Comparison of ENCODE assay signal across 8 cellular contexts in the genomic region with DNA sequence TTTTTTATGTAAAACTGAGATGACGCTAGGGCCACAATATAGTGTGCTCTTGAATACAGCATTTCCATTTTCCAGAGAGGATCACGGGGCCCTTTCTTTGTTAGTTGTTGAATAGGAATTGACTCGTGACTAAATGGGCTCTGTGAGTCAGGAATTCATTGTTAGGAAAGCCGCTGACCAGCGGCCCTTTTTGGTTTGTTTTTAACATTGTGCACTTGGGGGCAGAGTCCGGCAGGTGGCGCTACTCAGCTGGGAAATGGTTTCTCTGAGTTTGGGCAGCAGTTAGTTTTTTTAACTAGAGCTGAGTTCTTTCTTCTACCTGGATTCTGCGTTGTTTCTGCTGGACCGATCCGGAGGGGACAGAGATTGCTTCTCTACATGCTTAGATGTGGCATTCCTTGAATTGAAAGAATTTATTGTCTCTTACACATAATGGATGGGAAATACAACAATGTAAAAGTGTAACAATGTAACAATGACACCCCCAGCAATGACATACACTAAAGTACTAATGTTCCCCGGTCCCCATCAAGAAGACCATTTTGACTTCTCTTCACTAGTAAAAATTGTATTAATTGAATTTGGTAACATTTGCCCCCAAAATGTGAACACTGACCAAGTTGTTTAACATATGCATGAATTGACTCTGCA.
DNase-seq lines count a peak whose midpoint lies in the region; ATAC-seq and TF ChIP-seq lines count a peak whose summit lies in the region.

No MANE protein-coding gene starts in this region.

- CTCF ChIA-PET in SK-N-SH (lab: Yijun Ruan, JAX): interaction anchor here (0.6 to 3.2 kb wide), 16 partner anchors 11 to 1214 kb away, joined by 3 to 21 read pairs (median 6); no protein-coding TSS in a partner anchor

- H3F3A ChIP-seq in SK-N-SH (replicated peaks; ENCODE audit: insufficient read depth): no peaks in the 10 kb centered on the region

- 9% methylated on average over 11 of the region's 11 CpGs for WGBS in SK-N-SH (ENCODE audit: low lambda C conversion rate)
- WGBS in gastroesophageal sphincter (ENCODE audit: low coverage in 1 of 2), 2 donors: 14 to 17% methylated on average over 5 to 11 of the region's 11 CpGs

- peak; percentile 84 for TF ChIP-seq CTCF in GM06990 (IDR thresholded peaks at IDR 0.05; ENCODE audit: insufficient read depth, low read length, poor library complexity, severe bottlenecking)
- TF ChIP-seq CTCF in SK-N-SH (IDR thresholded peaks at IDR 0.05): peak; percentile 94
- peak; percentile 86 to 90 for TF ChIP-seq CTCF in brain (conservative IDR thresholded peaks at IDR 0.05)
- TF ChIP-seq CTCF in kidney epithelial cell (IDR thresholded peaks at IDR 0.05; ENCODE audit: insufficient read depth, low read length, poor library complexity, severe bottlenecking): peak; percentile 93
- TF ChIP-seq CTCF in gastroesophageal sphincter (IDR thresholded peaks at IDR 0.05): peak in 2 of 4 experiments; percentile 8 to 57

- peak; percentile 84 for TF ChIP-seq RAD21 in SK-N-SH (IDR thresholded peaks at IDR 0.05; ENCODE audit: low read length)

- TF ChIP-seq EP300 in SK-N-SH (IDR thresholded peaks at IDR 0.05; ENCODE audit: borderline replicate concordance in 1 of 2, low read depth in 1 of 2, low read length in 1 of 2): no peak
- TF ChIP-seq EP300 in gastroesophageal sphincter (IDR thresholded peaks at IDR 0.05): no peak

- peaks cover 0 to 5% (median 0%) of the 10 kb centered on the region in 5 experiments for H3K9me3 Mint-ChIP-seq in brain

- H3K4me2 ChIP-seq in SK-N-SH: peak overlapping the region; percentile 50

- ATAC-seq in gastroesophageal sphincter: no peak

- H3K9me2 ChIP-seq in SK-N-SH: no peaks in the 10 kb centered on the region

- H3K27ac ChIP-seq in SK-N-SH (ENCODE audit: low read depth in 2 of 2, low read length in 1 of 2) (peak overlapping the region in 1 of 2 experiments; percentile 65; a peak in 1 of 4 replicates), gastroesophageal sphincter (no peak overlapping the region)

- POLR2A ChIA-PET in SK-N-SH (lab: Yijun Ruan, JAX): no interaction called here

- no peak overlapping the region for H2AFZ ChIP-seq in SK-N-SH (ENCODE audit: low read depth)

- H3K4me1 ChIP-seq in SK-N-SH (ENCODE audit: control insufficient read depth in 1 of 2, insufficient read depth in 2 of 2, low read depth in 1 of 2, low read length in 1 of 2) (peaks cover 0 to 8% of the 10 kb centered on the region in 2 experiments; a peak in 2 of 4 replicates), gastroesophageal sphincter (no peaks in the 10 kb centered on the region)

- H3K9ac ChIP-seq in SK-N-SH: no peak overlapping the region

- no peaks in the 10 kb centered on the region for H3K27me3 ChIP-seq in GM06990 (replicated peaks; ENCODE audit: control insufficient read depth, insufficient read depth, low read length)
- H3K27me3 ChIP-seq in SK-N-SH (ENCODE audit: insufficient read depth): no peaks in the 10 kb centered on the region
- H3K27me3 ChIP-seq in kidney epithelial cell (ENCODE audit: control insufficient read depth, insufficient read depth, low read length): no peaks in the 10 kb centered on the region
- H3K27me3 ChIP-seq in gastroesophageal sphincter: no peaks in the 10 kb centered on the region

- H3K4me3 Mint-ChIP-seq in brain: peak overlapping the region in 2 of 5 experiments; percentile 16 to 56

- H3K9me3 ChIP-seq in SK-N-SH (no peaks in the 10 kb centered on the region), gastroesophageal sphincter (no peaks in the 10 kb centered on the region)

- no peaks in the 10 kb centered on the region for H3K36me3 Mint-ChIP-seq in brain

- peak overlapping the region in 3 of 5 experiments; percentile 24 to 97 (median 90) for H3K27ac Mint-ChIP-seq in brain

- H3K36me3 ChIP-seq in GM06990 (ENCODE audit: control insufficient read depth, insufficient read depth, low read length): no peaks in the 10 kb centered on the region
- H3K36me3 ChIP-seq in SK-N-SH (replicated peaks in 1 of 2; ENCODE audit: control insufficient read depth in 1 of 2, insufficient read depth in 2 of 2, low read length in 1 of 2): no peaks in the 10 kb centered on the region
- no peaks in the 10 kb centered on the region for H3K36me3 ChIP-seq in kidney epithelial cell (ENCODE audit: control insufficient read depth, insufficient read depth, low read length)
- H3K36me3 ChIP-seq in gastroesophageal sphincter: no peaks in the 10 kb centered on the region

- TF ChIP-seq POLR2A in gastroesophageal sphincter (IDR thresholded peaks at IDR 0.05): no peak

- H3K4me1 Mint-ChIP-seq in brain: peaks cover 30% of the 10 kb centered on the region

- DNase-seq in GM06990 (ENCODE audit: extremely low read depth, insufficient read length): no peak
- DNase-seq in H4 (ENCODE audit: low spot score): peak; percentile 62
- peak; percentile 52 for DNase-seq in LoVo (ENCODE audit: low spot score)
- DNase-seq in SK-N-SH: peak; percentile 58
- DNase-seq in kidney epithelial cell (ENCODE audit: low read depth): peak; percentile 37
- peak; percentile 39 to 46 for DNase-seq in stimulated activated CD4-positive, alpha-beta T cell treated with anti-CD3 and anti-CD28 coated beads, Interleukin-4, amount 100 ng/mL, for 48 hours (ENCODE audit: low read depth in 2 of 2)

- no peaks in the 10 kb centered on the region for H3K79me2 ChIP-seq in SK-N-SH (ENCODE audit: insufficient read depth)

- no peaks in the 10 kb centered on the region for H3K27me3 Mint-ChIP-seq in brain

- H3K4me3 ChIP-seq in GM06990 (replicated peaks; ENCODE audit: low read depth, low read length) (no peak overlapping the region), SK-N-SH (ENCODE audit: low read depth in 2 of 2, low read length in 1 of 2) (peak overlapping the region in 1 of 2 experiments; percentile 40; a peak in 1 of 4 replicates), kidney epithelial cell (ENCODE audit: low read depth, low read length) (no peak overlapping the region), gastroesophageal sphincter (no peak overlapping the region)

- no peaks in the 10 kb centered on the region for H4K20me1 ChIP-seq in SK-N-SH (ENCODE audit: insufficient read depth)

TF ChIP-seq in SK-N-SH, 30 proteins besides CTCF, POLR2A, EP300 and RAD21:
- TF ChIP-seq, protein P1, sequence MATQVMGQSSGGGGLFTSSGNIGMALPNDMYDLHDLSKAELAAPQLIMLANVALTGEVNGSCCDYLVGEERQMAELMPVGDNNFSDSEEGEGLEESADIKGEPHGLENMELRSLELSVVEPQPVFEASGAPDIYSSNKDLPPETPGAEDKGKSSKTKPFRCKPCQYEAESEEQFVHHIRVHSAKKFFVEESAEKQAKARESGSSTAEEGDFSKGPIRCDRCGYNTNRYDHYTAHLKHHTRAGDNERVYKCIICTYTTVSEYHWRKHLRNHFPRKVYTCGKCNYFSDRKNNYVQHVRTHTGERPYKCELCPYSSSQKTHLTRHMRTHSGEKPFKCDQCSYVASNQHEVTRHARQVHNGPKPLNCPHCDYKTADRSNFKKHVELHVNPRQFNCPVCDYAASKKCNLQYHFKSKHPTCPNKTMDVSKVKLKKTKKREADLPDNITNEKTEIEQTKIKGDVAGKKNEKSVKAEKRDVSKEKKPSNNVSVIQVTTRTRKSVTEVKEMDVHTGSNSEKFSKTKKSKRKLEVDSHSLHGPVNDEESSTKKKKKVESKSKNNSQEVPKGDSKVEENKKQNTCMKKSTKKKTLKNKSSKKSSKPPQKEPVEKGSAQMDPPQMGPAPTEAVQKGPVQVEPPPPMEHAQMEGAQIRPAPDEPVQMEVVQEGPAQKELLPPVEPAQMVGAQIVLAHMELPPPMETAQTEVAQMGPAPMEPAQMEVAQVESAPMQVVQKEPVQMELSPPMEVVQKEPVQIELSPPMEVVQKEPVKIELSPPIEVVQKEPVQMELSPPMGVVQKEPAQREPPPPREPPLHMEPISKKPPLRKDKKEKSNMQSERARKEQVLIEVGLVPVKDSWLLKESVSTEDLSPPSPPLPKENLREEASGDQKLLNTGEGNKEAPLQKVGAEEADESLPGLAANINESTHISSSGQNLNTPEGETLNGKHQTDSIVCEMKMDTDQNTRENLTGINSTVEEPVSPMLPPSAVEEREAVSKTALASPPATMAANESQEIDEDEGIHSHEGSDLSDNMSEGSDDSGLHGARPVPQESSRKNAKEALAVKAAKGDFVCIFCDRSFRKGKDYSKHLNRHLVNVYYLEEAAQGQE (IDR thresholded peaks at IDR 0.05; ENCODE audit: low read depth, low read length): peak; percentile 62; the same call in 1 of the 2 replicates
- TF ChIP-seq, protein P2, sequence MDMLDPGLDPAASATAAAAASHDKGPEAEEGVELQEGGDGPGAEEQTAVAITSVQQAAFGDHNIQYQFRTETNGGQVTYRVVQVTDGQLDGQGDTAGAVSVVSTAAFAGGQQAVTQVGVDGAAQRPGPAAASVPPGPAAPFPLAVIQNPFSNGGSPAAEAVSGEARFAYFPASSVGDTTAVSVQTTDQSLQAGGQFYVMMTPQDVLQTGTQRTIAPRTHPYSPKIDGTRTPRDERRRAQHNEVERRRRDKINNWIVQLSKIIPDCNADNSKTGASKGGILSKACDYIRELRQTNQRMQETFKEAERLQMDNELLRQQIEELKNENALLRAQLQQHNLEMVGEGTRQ (IDR thresholded peaks at IDR 0.05; ENCODE audit: borderline replicate concordance, low read depth, low read length): no peak
- TF ChIP-seq TEAD4 (IDR thresholded peaks at IDR 0.05; ENCODE audit: borderline replicate concordance, insufficient read depth) (no peak), SMC3 (IDR thresholded peaks at IDR 0.05; ENCODE audit: low read depth, low read length) (peak; percentile 67)
